In genomic region chr9:2631263-2631662, GRCh38 we compare ENCODE assay signal across 25 cellular contexts. TPM values are rescaled to one million over a fixed set of nuclear protein-coding genes. Genes with fewer than 3 reads are reported as not detected.
DNase-seq lines count a peak whose midpoint lies in the region; ATAC-seq, FAIRE-seq and TF ChIP-seq lines count a peak whose summit lies in the region.
"Had no signal": no experiment of that assay in that cellular context is flagged by ENCODE, and none has a peak within 500 bp of the region (broad histone marks: within the 10 kb centered on the region; RNA-seq: fewer than 3 reads in every experiment).

No MANE protein-coding gene starts in this region.

- no peaks in the 10 kb centered on the region for H3K9me2 ChIP-seq in SK-N-SH

- H3K27ac ChIP-seq in SK-N-SH (ENCODE audit: low read depth in 2 of 2, low read length in 1 of 2) (no peak overlapping the region), K562 (ENCODE audit: extremely low read depth, low read depth, low read length) (no peak overlapping the region), psoas muscle (peak overlapping the region; percentile 3), suprapubic skin (no peak overlapping the region)
- H3K27ac ChIP-seq: 22Rv1, BLaER1, C4-2B had no signal

- H3K4me1 ChIP-seq in SK-N-SH (ENCODE audit: control insufficient read depth in 1 of 2, insufficient read depth in 2 of 2, low read depth in 1 of 2, low read length in 1 of 2) (no peaks in the 10 kb centered on the region; a peak in 1 of 4 replicates), K562 (replicated peaks in 1 of 2; ENCODE audit: control insufficient read depth in 2 of 2, insufficient read depth in 2 of 2, low read length in 2 of 2) (no peaks in the 10 kb centered on the region), psoas muscle (peaks cover 51% of the 10 kb centered on the region), suprapubic skin (no peaks in the 10 kb centered on the region)
- H3K4me1 ChIP-seq: BLaER1, Caco-2 had no signal

- no peaks in the 10 kb centered on the region for H4K20me1 ChIP-seq in SK-N-SH (ENCODE audit: insufficient read depth)
- H4K20me1 ChIP-seq in K562 (replicated peaks; ENCODE audit: control insufficient read depth, insufficient read depth, low read length): no peaks in the 10 kb centered on the region

- 76% methylated on average over 1 of the region's 1 CpG for WGBS in SK-N-SH (ENCODE audit: low lambda C conversion rate)
- 0% methylated on average over 1 of the region's 1 CpG for WGBS in K562 (ENCODE audit: insufficient coverage, low coverage, missing lambda C conversion rate)
- WGBS in psoas muscle, 3 donors: 74 to 93% (median 74%) methylated on average over 1 of the region's 1 CpG
- WGBS in suprapubic skin: 88% methylated on average over 1 of the region's 1 CpG

- no peaks in the 10 kb centered on the region for H3K27me3 ChIP-seq in SK-N-SH (ENCODE audit: insufficient read depth)
- no peaks in the 10 kb centered on the region for H3K27me3 ChIP-seq in K562 (ENCODE audit: control insufficient read depth in 2 of 2, insufficient read depth in 2 of 2, low read length in 2 of 2)
- H3K27me3 ChIP-seq in psoas muscle (ENCODE audit: insufficient read depth in 3 of 3, low read length in 2 of 3): no peaks in the 10 kb centered on the region
- H3K27me3 ChIP-seq in suprapubic skin: no peaks in the 10 kb centered on the region
- H3K27me3 ChIP-seq: BLaER1 had no signal

- in situ Hi-C loops in K562 (cut with MboI) (no loop called here), KBM-7 (cut with MboI; ENCODE audit: low pct_unique_long_range_greater_than_20kb, low sequenced_read_pairs) (no loop called here)

- TF ChIP-seq CTCF in SK-N-SH (IDR thresholded peaks at IDR 0.05): no peak
- TF ChIP-seq CTCF in K562 (IDR thresholded peaks at IDR 0.05 in 2 of 3, conservative IDR thresholded peaks at IDR 0.05 in 1 of 3; ENCODE audit: insufficient read depth in 2 of 3, low read depth in 1 of 3, low read length in 3 of 3): no peak
- TF ChIP-seq CTCF in psoas muscle (IDR thresholded peaks at IDR 0.05): no peak
- TF ChIP-seq CTCF in suprapubic skin (IDR thresholded peaks at IDR 0.05): no peak

- POLR2A ChIA-PET in SK-N-SH (lab: Yijun Ruan, JAX): no interaction called here
- POLR2A ChIA-PET in K562 (lab: Yijun Ruan, JAX): no interaction called here

- no peaks in the 10 kb centered on the region for H3F3A ChIP-seq in SK-N-SH (replicated peaks; ENCODE audit: insufficient read depth)

- TF ChIP-seq RAD21 in SK-N-SH (IDR thresholded peaks at IDR 0.05; ENCODE audit: low read length) (no peak), K562 (CRISPR knock-in tag; conservative IDR thresholded peaks at IDR 0.05 in 1 of 2, IDR thresholded peaks at IDR 0.05 in 1 of 2) (no peak)

- no peaks in the 10 kb centered on the region for H3K9me3 ChIP-seq in SK-N-SH
- H3K9me3 ChIP-seq in K562 (replicated peaks; ENCODE audit: control insufficient read depth, insufficient read depth, low read depth, low read length): no peaks in the 10 kb centered on the region
- H3K9me3 ChIP-seq in psoas muscle: no peaks in the 10 kb centered on the region
- H3K9me3 ChIP-seq in suprapubic skin: no peaks in the 10 kb centered on the region
- H3K9me3 ChIP-seq: BLaER1, Caco-2 had no signal

- no peak overlapping the region for H3K4me3 ChIP-seq in SK-N-SH (ENCODE audit: low read depth in 2 of 2, low read length in 1 of 2)
- no peak overlapping the region for H3K4me3 ChIP-seq in K562
- H3K4me3 ChIP-seq in psoas muscle: no peak overlapping the region
- no peak overlapping the region for H3K4me3 ChIP-seq in suprapubic skin
- H3K4me3 ChIP-seq: BLaER1, GM23338 had no signal

- no peak for TF ChIP-seq POLR2A in K562 (conservative IDR thresholded peaks at IDR 0.05)
- no peak for TF ChIP-seq POLR2A in suprapubic skin (IDR thresholded peaks at IDR 0.05)

- intact Hi-C loops in K562 (cut with micrococcal nuclease): no loop called here
- intact Hi-C loops in psoas muscle (cut with DNase I): no loop called here

- H3K9me1 ChIP-seq in K562 (ENCODE audit: control insufficient read depth, insufficient read depth, low read length): no peaks in the 10 kb centered on the region

- H3K4me2 ChIP-seq in SK-N-SH: no peak overlapping the region
- H3K4me2 ChIP-seq in K562 (ENCODE audit: insufficient read depth, low read length): no peak overlapping the region
- H3K4me2 ChIP-seq: BLaER1, GM23338 had no signal

- CTCF ChIA-PET in SK-N-SH (lab: Yijun Ruan, JAX) (no interaction called here), K562 (lab: Yijun Ruan, JAX; ENCODE audit: low intra/inter-chr PET ratio) (no interaction called here)

- BruUV-seq in K562 (replicated peaks; lab: Mats Ljungman, UMichigan): no TSS peak

- H3K36me3 ChIP-seq in SK-N-SH (replicated peaks in 1 of 2; ENCODE audit: control insufficient read depth in 1 of 2, insufficient read depth in 2 of 2, low read length in 1 of 2) (peaks cover 0 to 2% of the 10 kb centered on the region in 2 experiments), K562 (ENCODE audit: control insufficient read depth, insufficient read depth, low read length) (no peaks in the 10 kb centered on the region), psoas muscle (ENCODE audit: insufficient read depth in 1 of 2, low read depth in 1 of 2) (peaks cover 0 to 5% of the 10 kb centered on the region in 2 donors), suprapubic skin (no peaks in the 10 kb centered on the region)

- H3K9ac ChIP-seq in SK-N-SH: no peak overlapping the region
- no peak overlapping the region for H3K9ac ChIP-seq in K562 (ENCODE audit: insufficient read depth in 1 of 2, low read depth in 2 of 2, low read length in 2 of 2)
- H3K9ac ChIP-seq: BLaER1 had no signal

- ATAC-seq in SK-N-SH treated with all-trans-retinoic acid at 6 μM for 48 hours: no peak
- no peak for ATAC-seq in K562
- ATAC-seq in psoas muscle: no peak
- ATAC-seq: CD8-positive, alpha-beta T cell; GM23338; HCT116 had no signal

- no peak for FAIRE-seq in K562 (lab: Jason Lieb, UNC)
- FAIRE-seq: A204.1, GM12891, GM18507 had no signal

- TF ChIP-seq EP300 in SK-N-SH (IDR thresholded peaks at IDR 0.05; ENCODE audit: borderline replicate concordance in 1 of 2, low read depth in 1 of 2, low read length in 1 of 2) (no peak), K562 (IDR thresholded peaks at IDR 0.05; ENCODE audit: low read length) (no peak), suprapubic skin (IDR thresholded peaks at IDR 0.05) (no peak)

- no peak for DNase-seq in SK-N-SH
- no peak for DNase-seq in K562 (ENCODE audit: extremely low read depth in 1 of 4, low spot score in 3 of 4)
- no peak for DNase-seq in psoas muscle
- DNase-seq in KBM-7: no peak
- no peak for DNase-seq in suprapubic skin (ENCODE audit: low spot score in 2 of 2)
- DNase-seq in NCI-H69 (lab: John Stamatoyannopoulos, UW): no peak
- DNase-seq: Caco-2; CD4-positive, CD25-positive, alpha-beta regulatory T cell; CD8-positive, alpha-beta T cell; DMS 273 treated with DMSO at 0.1 percent for 48 hours; DMS79; EL; GDM1; H9; HFFc6 had no signal

- no peaks in the 10 kb centered on the region; the same call in 1 of the 2 replicates for H3K79me2 ChIP-seq in SK-N-SH (ENCODE audit: insufficient read depth)
- no peaks in the 10 kb centered on the region for H3K79me2 ChIP-seq in K562 (ENCODE audit: control insufficient read depth, insufficient read depth, low read length)

- no peak overlapping the region for H2AFZ ChIP-seq in SK-N-SH (ENCODE audit: low read depth)
- no peak overlapping the region for H2AFZ ChIP-seq in K562 (ENCODE audit: low read depth, low read length)
- H2AFZ ChIP-seq: GM23338 had no signal

TF ChIP-seq in SK-N-SH treated with all-trans-retinoic acid at 6 μM for 48 hours, 23 proteins besides CTCF, POLR2A, EP300 and RAD21:
- TF ChIP-seq ZNF8 (CRISPR knock-in tag; IDR thresholded peaks at IDR 0.05): peak; percentile 58
- no peak for TF ChIP-seq OSR1 (CRISPR knock-in tag; IDR thresholded peaks at IDR 0.05)

TF ChIP-seq in SK-N-SH, 30 proteins besides CTCF, POLR2A, EP300 and RAD21 (continues in another document):
- TF ChIP-seq FOXM1 (IDR thresholded peaks at IDR 0.05; ENCODE audit: low read depth): no peak
- TF ChIP-seq FOXJ3 (CRISPR knock-in tag; IDR thresholded peaks at IDR 0.05): no peak
- no peak for TF ChIP-seq NRF1 (IDR thresholded peaks at IDR 0.05; ENCODE audit: low read depth, low read length)
- TF ChIP-seq GATA2 (CRISPR knock-in tag; IDR thresholded peaks at IDR 0.05): no peak

TF ChIP-seq in K562, 482 proteins besides CTCF, POLR2A, EP300 and RAD21:
- peak; percentile 32 for TF ChIP-seq ZNF146 (CRISPR knock-in tag; IDR thresholded peaks at IDR 0.05; ENCODE audit: unreplicated experiment)
- TF ChIP-seq ARNT (IDR thresholded peaks at IDR 0.05): no peak

RNA-seq across cellular contexts. Expression of gene VLDLR, which starts 9.7 kb away (rescaled TPM):
- 9.2 and 12.0 TPM in 2 replicates for polyA plus RNA-seq in SK-N-SH (2012; rRNA removed)
- polyA plus RNA-seq in SK-N-SH (2012; cell fraction: cytosol; rRNA removed): 9.0 and 10.7 TPM in 2 replicates
- polyA plus RNA-seq in SK-N-SH (2012; cell fraction: nucleus; rRNA removed): 12.2 and 17.0 TPM in 2 replicates
- total RNA-seq in K562 (2011; cell fraction: chromatin; rRNA removed; ENCODE audit: low replicate concordance): 0.39 and 0.88 TPM in 2 replicates
- total RNA-seq in K562 (2011; cell fraction: nucleolus; rRNA removed): 0.17 and 0.53 TPM in 2 replicates
- total RNA-seq in K562 (2011; cell fraction: nucleoplasm; rRNA removed): 0.66 and 1.1 TPM in 2 replicates
- 0.05 and 0.08 TPM in 2 replicates for total RNA-seq in K562 (2014; rRNA removed)
- total RNA-seq in K562 (2014; rRNA removed; fragmentation: Illumina TruSeq; extraction: Trizol): 0.18 and 0.32 TPM in 2 replicates
- 0.04 TPM in 2 replicates for total RNA-seq in K562 (2015; rRNA removed; fragmentation: Illumina TruSeq; extraction: Trizol)
- 0.34 and 0.58 TPM in 2 replicates for total RNA-seq in K562 (2021)
- polyA plus RNA-seq in K562 (2011; rRNA removed): 0.04 and 0.20 TPM in 2 replicates
- 0.03 and 0.13 TPM in 2 replicates for polyA plus RNA-seq in K562 (2011; cell fraction: cytosol; rRNA removed)
- 0.14 and 0.80 TPM in 2 replicates for polyA plus RNA-seq in K562 (2011; cell fraction: nucleus; rRNA removed)
- 0.10 and 2.2 TPM in 2 replicates for polyA plus RNA-seq in K562 (2012)
- polyA plus RNA-seq in K562 (2014; fragmentation: Illumina TruSeq; extraction: Trizol): 0.24 and 0.40 TPM in 2 replicates
- polyA plus RNA-seq in K562 (2014; fragmentation: Nextera tagmentation; extraction: Ambion mirVana): under 1 TPM; 0.03 to 0.08 TPM
- polyA plus RNA-seq in K562 (2014; rRNA removed): 0.24 and 0.45 TPM in 2 replicates
- polyA minus RNA-seq in K562 (2011; rRNA and poly(A)+ RNA removed): 0.04 and 0.33 TPM in 2 replicates
- polyA minus RNA-seq in K562 (2011; cell fraction: cytosol; rRNA and poly(A)+ RNA removed): not detected in 2 replicates
- under 0.01 and 0.44 TPM in 2 replicates for polyA minus RNA-seq in K562 (2011; cell fraction: nucleus; rRNA and poly(A)+ RNA removed)
- total RNA-seq in psoas muscle: 10 to 100 TPM; 20.3 to 34.4 (median 28.3) TPM
- polyA plus RNA-seq in psoas muscle: 10 to 100 TPM in 1 of 3 donors, 1 to 10 TPM in 2; 7.9 to 10.3 (median 8.5) TPM
- total RNA-seq in suprapubic skin: 1 to 10 TPM; 1.1 to 8.4 (median 6.9) TPM
- total RNA-seq: B cell; CD4-positive, CD25-positive, alpha-beta regulatory T cell had no signal
- polyA plus RNA-seq: CD4-positive, CD25-positive, alpha-beta regulatory T cell had no signal
